In genomic region chr11:15006139-15006759, GRCh38 we compare ENCODE assay signal across 1 cellular context.
TF ChIP-seq lines count a peak whose summit lies in the region.

No MANE protein-coding gene starts in this region.

TF ChIP-seq in H1, 55 proteins besides CTCF, POLR2A, EP300 and RAD21:
- TF ChIP-seq MAX (IDR thresholded peaks at IDR 0.05) = peak; percentile 80
- no peak for TF ChIP-seq KDM5A (IDR thresholded peaks at IDR 0.05; ENCODE audit: low read length)
- peak; percentile 71 for TF ChIP-seq E2F6 (IDR thresholded peaks at IDR 0.05)
- no peak for TF ChIP-seq ATF3 (IDR thresholded peaks at IDR 0.05; ENCODE audit: insufficient read depth, low read depth, low read length)
- no peak for TF ChIP-seq CHD7 (IDR thresholded peaks at IDR 0.05; ENCODE audit: insufficient replicate concordance, low read length)
